29 cellular contexts compared by ENCODE assay signal in genomic region chrY:7879245-7879644, GRCh38.
"Had no signal": no experiment of that assay in that cellular context is flagged by ENCODE, and none has a peak within 500 bp of the region (broad histone marks: within the 10 kb centered on the region; RNA-seq: fewer than 3 reads in every experiment).

No MANE protein-coding gene starts in this region.

- DNase-seq: hypothalamus; immature natural killer cell; kidney; left colon; left ventricle myocardium inferior; midbrain; naive thymus-derived CD4-positive, alpha-beta T cell; nucleus accumbens; pancreas; posterior cingulate gyrus; retina; right cardiac atrium; spleen; stimulated activated CD4-positive, alpha-beta T cell treated with anti-CD3 and anti-CD28 coated beads, Interleukin-4, amount 100 ng/mL, for 24 hours; stimulated activated naive CD4-positive, alpha-beta T cell; tibial artery; upper lobe of right lung had no signal

- H3K4me1 ChIP-seq: left ventricle myocardium inferior, pancreas, prostate gland, spleen, tibial artery, upper lobe of right lung had no signal

- H3K36me3 ChIP-seq: left ventricle myocardium inferior, pancreas, prostate gland, spleen, suprapubic skin, thoracic aorta, tibial artery, upper lobe of right lung had no signal

- H3K9me3 ChIP-seq: left ventricle myocardium inferior, mucosa of descending colon, pancreas, prostate gland, spleen, suprapubic skin, thoracic aorta, tibial artery, upper lobe of right lung had no signal

- H3K4me3 Mint-ChIP-seq: immature natural killer cell; memory B cell; naive thymus-derived CD4-positive, alpha-beta T cell; natural killer cell treated with Interleukin-12 subunit alpha and Interleukin-12 subunit beta and Interleukin-15 and Interleukin-18, amount 100 ng/mL, for 72 hours; stimulated activated effector memory CD8-positive, alpha-beta T cell treated with anti-CD3 and anti-CD28 coated beads, Interleukin-12 subunit alpha, Interleukin-12 subunit beta, amount 100 ng/mL, for 72 hours; stimulated activated naive CD8-positive, alpha-beta T cell treated with anti-CD3 and anti-CD28 coated beads, Interleukin-15, Interleukin-2, amounts not matched to agents 100 ng/mL and 50 ng/mL, for 24 hours had no signal

- H3K36me3 Mint-ChIP-seq: immature natural killer cell; memory B cell; naive thymus-derived CD4-positive, alpha-beta T cell; natural killer cell treated with Interleukin-12 subunit alpha and Interleukin-12 subunit beta and Interleukin-15 and Interleukin-18, amount 100 ng/mL, for 72 hours; stimulated activated effector memory CD8-positive, alpha-beta T cell treated with anti-CD3 and anti-CD28 coated beads, Interleukin-12 subunit alpha, Interleukin-12 subunit beta, amount 100 ng/mL, for 72 hours had no signal

- H3K27me3 Mint-ChIP-seq: memory B cell; naive thymus-derived CD4-positive, alpha-beta T cell; natural killer cell treated with Interleukin-12 subunit alpha and Interleukin-12 subunit beta and Interleukin-15 and Interleukin-18, amount 100 ng/mL, for 72 hours; stimulated activated naive CD8-positive, alpha-beta T cell treated with anti-CD3 and anti-CD28 coated beads, Interleukin-15, Interleukin-2, amounts not matched to agents 100 ng/mL and 50 ng/mL, for 24 hours had no signal

- H3K27ac Mint-ChIP-seq: immature natural killer cell; memory B cell; naive thymus-derived CD4-positive, alpha-beta T cell; natural killer cell treated with Interleukin-12 subunit alpha and Interleukin-12 subunit beta and Interleukin-15 and Interleukin-18, amount 100 ng/mL, for 72 hours; stimulated activated effector memory CD8-positive, alpha-beta T cell treated with anti-CD3 and anti-CD28 coated beads, Interleukin-12 subunit alpha, Interleukin-12 subunit beta, amount 100 ng/mL, for 72 hours; stimulated activated naive CD8-positive, alpha-beta T cell treated with anti-CD3 and anti-CD28 coated beads, Interleukin-15, Interleukin-2, amounts not matched to agents 100 ng/mL and 50 ng/mL, for 24 hours had no signal

- ATAC-seq: left colon; mucosa of descending colon; naive thymus-derived CD4-positive, alpha-beta T cell; natural killer cell treated with Interleukin-12 subunit alpha and Interleukin-12 subunit beta and Interleukin-15 and Interleukin-18, amount 100 ng/mL, for 72 hours; pancreas; right cardiac atrium; sciatic nerve; upper lobe of right lung had no signal

- H3K4me1 Mint-ChIP-seq: immature natural killer cell; memory B cell; naive thymus-derived CD4-positive, alpha-beta T cell; stimulated activated effector memory CD8-positive, alpha-beta T cell treated with anti-CD3 and anti-CD28 coated beads, Interleukin-12 subunit alpha, Interleukin-12 subunit beta, amount 100 ng/mL, for 72 hours had no signal

- H3K27ac ChIP-seq: left ventricle myocardium inferior, pancreas, prostate gland, skin epidermis, spleen, suprapubic skin, thoracic aorta, tibial artery, upper lobe of right lung had no signal

- H3K4me3 ChIP-seq: left ventricle myocardium inferior, mucosa of descending colon, pancreas, prostate gland, skin epidermis, spleen, suprapubic skin, thoracic aorta, tibial artery, upper lobe of right lung had no signal

- H3K27me3 ChIP-seq: pancreas, spleen, suprapubic skin, tibial artery, upper lobe of right lung had no signal

- FAIRE-seq: islet of Langerhans, kidney, pancreas, urothelium cell line had no signal

- H3K9me3 Mint-ChIP-seq: immature natural killer cell; memory B cell; naive thymus-derived CD4-positive, alpha-beta T cell; natural killer cell treated with Interleukin-12 subunit alpha and Interleukin-12 subunit beta and Interleukin-15 and Interleukin-18, amount 100 ng/mL, for 72 hours; stimulated activated effector memory CD8-positive, alpha-beta T cell treated with anti-CD3 and anti-CD28 coated beads, Interleukin-12 subunit alpha, Interleukin-12 subunit beta, amount 100 ng/mL, for 72 hours; stimulated activated naive CD8-positive, alpha-beta T cell treated with anti-CD3 and anti-CD28 coated beads, Interleukin-15, Interleukin-2, amounts not matched to agents 100 ng/mL and 50 ng/mL, for 24 hours had no signal
